12 cellular contexts compared by ENCODE assay signal in the genomic region with DNA sequence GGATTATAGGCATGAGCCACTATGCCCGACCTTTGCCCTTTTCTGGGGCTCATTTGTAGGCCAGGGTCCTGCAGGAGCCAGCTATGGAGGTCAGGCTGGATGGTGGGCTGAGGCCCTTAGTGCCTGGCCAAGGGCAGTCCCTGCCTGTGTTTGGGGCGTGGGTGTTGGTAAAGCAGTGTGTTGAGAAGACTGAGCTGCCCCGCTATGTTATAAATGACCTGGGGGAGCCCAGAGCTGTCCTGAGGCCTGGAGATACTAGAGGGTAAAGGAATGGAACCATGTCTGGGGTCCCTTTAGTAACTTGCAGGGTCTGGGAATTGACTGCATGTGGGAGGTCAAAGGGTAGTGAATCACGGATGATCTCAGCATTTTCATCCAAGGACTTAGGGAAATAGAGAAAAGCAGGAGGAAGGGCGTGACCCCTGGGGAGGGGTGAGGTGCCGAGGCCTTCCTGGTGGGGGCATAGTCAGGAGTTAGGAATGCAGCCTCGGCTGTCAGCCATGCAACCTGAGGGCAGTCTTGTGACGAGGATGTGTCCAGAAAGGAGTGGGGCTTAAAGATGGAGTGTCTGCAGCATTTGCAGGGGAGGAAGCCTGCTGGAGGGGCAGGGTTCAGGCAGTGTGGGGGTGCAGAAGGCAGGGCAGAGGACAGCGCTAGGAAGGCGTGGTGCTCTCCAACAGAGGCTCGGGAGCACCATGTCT. TPM values are rescaled to one million over a fixed set of nuclear protein-coding genes. Genes with fewer than 3 reads are reported as not detected.
DNase-seq lines count a peak whose midpoint lies in the region; ATAC-seq and TF ChIP-seq lines count a peak whose summit lies in the region.
"Had no signal": no experiment of that assay in that cellular context is flagged by ENCODE, and none has a peak within 500 bp of the region (broad histone marks: within the 10 kb centered on the region; RNA-seq: fewer than 3 reads in every experiment).

No MANE protein-coding gene starts in this region.

- no peaks in the 10 kb centered on the region for H3K79me2 ChIP-seq in PC-9 (ENCODE audit: low read depth)

- no peaks in the 10 kb centered on the region; the same call in 1 of the 2 replicates for H4K20me1 ChIP-seq in PC-9 (ENCODE audit: insufficient read depth)

- H3K4me3 Mint-ChIP-seq in Calu3 (ENCODE audit: low read depth, unreplicated experiment) (peak overlapping the region; percentile 16), endodermal cell (no peak overlapping the region)

- peaks cover 32% of the 10 kb centered on the region for H3K36me3 Mint-ChIP-seq in Calu3 (ENCODE audit: insufficient read depth, unreplicated experiment)
- peaks cover 69% of the 10 kb centered on the region for H3K36me3 Mint-ChIP-seq in endodermal cell (ENCODE audit: low read depth)

- BruUV-seq in Calu3 (replicated peaks; lab: Mats Ljungman, UMichigan), result no TSS peak
- BruUV-seq in PC-9 (replicated peaks; lab: Mats Ljungman, UMichigan), result no TSS peak

- no peaks in the 10 kb centered on the region for H3K9me3 ChIP-seq in PC-9 (ENCODE audit: insufficient read depth, low read depth)
- H3K9me3 ChIP-seq in endodermal cell (ENCODE audit: control insufficient read depth, low read length), result no peaks in the 10 kb centered on the region

- peak overlapping the region; percentile 54 for H3K4me2 ChIP-seq in PC-9

- H3K36me3 ChIP-seq in PC-9 (ENCODE audit: low read depth), result peaks cover 52% of the 10 kb centered on the region
- H3K36me3 ChIP-seq in endodermal cell (ENCODE audit: control insufficient read depth, insufficient read depth, low read length), result peaks cover 78% of the 10 kb centered on the region

- H3F3A ChIP-seq in PC-9 (ENCODE audit: insufficient read depth, low read depth), result peaks cover 34% of the 10 kb centered on the region

- H3K27me3 ChIP-seq in PC-9 (ENCODE audit: insufficient read depth, low read depth) (no peaks in the 10 kb centered on the region), endodermal cell (ENCODE audit: control insufficient read depth, insufficient read depth, low read length, poor library complexity, severe bottlenecking) (no peaks in the 10 kb centered on the region)

- no peak for TF ChIP-seq CTCF in Calu3 (IDR thresholded peaks at IDR 0.05; ENCODE audit: unreplicated experiment)
- no peak for TF ChIP-seq CTCF in PC-9 (conservative IDR thresholded peaks at IDR 0.05)
- no peak for TF ChIP-seq CTCF in endodermal cell (conservative IDR thresholded peaks at IDR 0.05)

- DNase-seq in Calu3 (peak; percentile 60), PC-9 (peak; percentile 85 to 91), endodermal cell (peak; percentile 62), mucosa of gallbladder (ENCODE audit: low spot score) (peak; percentile 26), cerebellar cortex (ENCODE audit: low spot score) (no peak), NCI-H146 (lab: John Stamatoyannopoulos, UW) (no peak), superior temporal gyrus (ENCODE audit: extremely low spot score) (no peak)
- DNase-seq: DND-41, NCI-H82, substantia nigra had no signal

- H3K27ac Mint-ChIP-seq in Calu3 (ENCODE audit: unreplicated experiment) (peak overlapping the region; percentile 74), endodermal cell (peak overlapping the region; percentile 72)

- H3K4me3 ChIP-seq in PC-9, result no peak overlapping the region
- H3K4me3 ChIP-seq in endodermal cell (ENCODE audit: low read length), result no peak overlapping the region

- ATAC-seq in HG02642 (IDR thresholded peaks at IDR 0.05; ENCODE audit: poor library complexity, unreplicated experiment), result no peak
- ATAC-seq: sciatic nerve had no signal

- H3K27me3 Mint-ChIP-seq in Calu3 (ENCODE audit: unreplicated experiment) (no peaks in the 10 kb centered on the region), endodermal cell (ENCODE audit: insufficient read depth) (no peaks in the 10 kb centered on the region)

- no peak overlapping the region for H2AFZ ChIP-seq in PC-9

- peak overlapping the region; percentile 86 for H3K27ac ChIP-seq in PC-9
- no peak overlapping the region for H3K27ac ChIP-seq in endodermal cell (ENCODE audit: low read depth, low read length)

- 91 to 94% methylated on average over 5 to 11 of the region's 11 CpGs for WGBS in endodermal cell (ENCODE audit: insufficient coverage in 1 of 2, insufficient read length in 1 of 2), 2 experiments

- CTCF ChIA-PET in Calu3 (lab: Charles Lee), result interaction anchor here (0.6 kb wide), 1 partner anchor 37 kb away, joined by 4 read pairs; no protein-coding TSS in a partner anchor
- CTCF ChIA-PET in PC-9 (lab: Charles Lee), result interaction anchor here (0.6 kb wide), 2 partner anchors 21 to 349 kb away, joined by 3 to 5 read pairs; no protein-coding TSS in a partner anchor

- H3K4me1 ChIP-seq in PC-9 (replicated peaks; ENCODE audit: insufficient read depth) (peaks cover 22% of the 10 kb centered on the region), endodermal cell (ENCODE audit: control insufficient read depth, insufficient read depth, low read length) (no peaks in the 10 kb centered on the region)

- H3K9ac ChIP-seq in endodermal cell (ENCODE audit: extremely low read depth, low read length, poor library complexity, severe bottlenecking), result no peak overlapping the region

- intact Hi-C loops in Calu3 (cut with micrococcal nuclease; ENCODE audit: unreplicated experiment) (no loop called here), PC-9 (cut with micrococcal nuclease; ENCODE audit: unreplicated experiment) (loop anchor here (1.0 kb wide), 1 partner anchor 42 kb away; no protein-coding TSS in a partner anchor)

- H3K4me1 Mint-ChIP-seq in Calu3 (ENCODE audit: low read depth, unreplicated experiment) (peaks cover 18% of the 10 kb centered on the region), endodermal cell (no peaks in the 10 kb centered on the region)

- no peaks in the 10 kb centered on the region for H3K9me2 ChIP-seq in PC-9 (ENCODE audit: insufficient read depth)

- POLR2A ChIA-PET in PC-9 (lab: Charles Lee; ENCODE audit: unreplicated experiment), result interaction anchor here (0.6 kb wide), 2 partner anchors 43 to 108 kb away, joined by 3 read pairs; no protein-coding TSS in a partner anchor

- no peaks in the 10 kb centered on the region for H3K9me3 Mint-ChIP-seq in Calu3 (ENCODE audit: low read depth, unreplicated experiment)
- no peaks in the 10 kb centered on the region for H3K9me3 Mint-ChIP-seq in endodermal cell

RNA-seq across cellular contexts. Expression of a gene that starts 31.5 kb away (rescaled TPM):
- total RNA-seq in Calu3 (2022) (70.5 and 72.5 TPM in 2 replicates), PC-9 (2021) (83.6 and 84.3 TPM in 2 replicates), endodermal cell (10 to 100 TPM; 77.9 to 79.8 TPM), mucosa of gallbladder (133 TPM)
- 46.3 TPM for polyA plus RNA-seq in endodermal cell (2013, experiment 1 of 2)
- 47.2 TPM for polyA plus RNA-seq in endodermal cell (2013, experiment 2 of 2)

RNA-seq across cellular contexts. Expression of a gene that starts 42.9 kb away (rescaled TPM):
- total RNA-seq in Calu3 (2022) (54.6 and 60.6 TPM in 2 replicates), PC-9 (2021) (56.7 and 65.1 TPM in 2 replicates), endodermal cell (10 to 100 TPM; 22.6 to 28.5 TPM), mucosa of gallbladder (124 TPM)
- polyA plus RNA-seq in endodermal cell (2013, experiment 1 of 2), result 37.9 TPM
- polyA plus RNA-seq in endodermal cell (2013, experiment 2 of 2), result 35.9 TPM

RNA-seq across cellular contexts. Expression of a gene that starts 44.1 kb away (rescaled TPM):
- total RNA-seq in Calu3 (2022) (12.1 and 13.9 TPM in 2 replicates), PC-9 (2021) (12.6 and 13.4 TPM in 2 replicates), endodermal cell (10 to 100 TPM; 17.8 to 18.7 TPM), mucosa of gallbladder (14.0 TPM)
- polyA plus RNA-seq in endodermal cell (2013, experiment 1 of 2), result 19.4 TPM
- 16.5 TPM for polyA plus RNA-seq in endodermal cell (2013, experiment 2 of 2)

Comparison
In these comparisons a context has a peak if more than half of its experiments do, and no peak if none do; other contexts are left out.
1. DNase-seq: peak in Calu3 (single experiment), PC-9 (2 of 2), endodermal cell (single experiment) and mucosa of gallbladder (single experiment); none in cerebellar cortex (single experiment), NCI-H146 (single experiment) and superior temporal gyrus (single experiment).